Comparison of ENCODE assay signal across 14 cellular contexts in genomic region chrX:128728943-128729342, GRCh38.
DNase-seq lines count a peak whose midpoint lies in the region.
"Had no signal": no experiment of that assay in that cellular context is flagged by ENCODE, and none has a peak within 500 bp of the region (broad histone marks: within the 10 kb centered on the region; RNA-seq: fewer than 3 reads in every experiment).

No MANE protein-coding gene starts in this region.

- peak; percentile 12 for DNase-seq in DMS 273 (lab: John Stamatoyannopoulos, UW; ENCODE audit: unreplicated experiment)
- no peak for DNase-seq in DMS 273 treated with DMSO at 0.1 percent for 48 hours (lab: John Stamatoyannopoulos, UW)
- DNase-seq in NCI-H1092 treated with DMSO at 0.1 percent for 48 hours (lab: John Stamatoyannopoulos, UW), result peak; percentile 78
- peak; percentile 9 for DNase-seq in NCI-H2081 treated with DMSO at 0.1 percent for 48 hours (lab: John Stamatoyannopoulos, UW)
- peak; percentile 16 for DNase-seq in NCI-H82 treated with DMSO at 0.1 percent for 48 hours (lab: John Stamatoyannopoulos, UW; ENCODE audit: unreplicated experiment)
- no peak for DNase-seq in T-helper 1 cell
- DNase-seq in head of caudate nucleus, result no peak
- DNase-seq in middle frontal gyrus (ENCODE audit: extremely low spot score, low spot score), result no peak
- DNase-seq: BE2C; CD4-positive, alpha-beta memory T cell; GF-D8; NCI-H2107; PC-3; T-helper 2 cell had no signal

- intact Hi-C loops in head of caudate nucleus (cut with DNase I), result no loop called here

Comparison
In these comparisons a context has a peak if more than half of its experiments do, and no peak if none do; other contexts are left out.
1. DNase-seq: peak in DMS 273 (single experiment), NCI-H1092 treated with DMSO at 0.1 percent for 48 hours (single experiment), NCI-H2081 treated with DMSO at 0.1 percent for 48 hours (single experiment) and NCI-H82 treated with DMSO at 0.1 percent for 48 hours (single experiment); none in DMS 273 treated with DMSO at 0.1 percent for 48 hours (single experiment), T-helper 1 cell (0 of 5), head of caudate nucleus (0 of 42) and middle frontal gyrus (single experiment).